Comparison of ENCODE assay signal across 9 cellular contexts in the genomic region with DNA sequence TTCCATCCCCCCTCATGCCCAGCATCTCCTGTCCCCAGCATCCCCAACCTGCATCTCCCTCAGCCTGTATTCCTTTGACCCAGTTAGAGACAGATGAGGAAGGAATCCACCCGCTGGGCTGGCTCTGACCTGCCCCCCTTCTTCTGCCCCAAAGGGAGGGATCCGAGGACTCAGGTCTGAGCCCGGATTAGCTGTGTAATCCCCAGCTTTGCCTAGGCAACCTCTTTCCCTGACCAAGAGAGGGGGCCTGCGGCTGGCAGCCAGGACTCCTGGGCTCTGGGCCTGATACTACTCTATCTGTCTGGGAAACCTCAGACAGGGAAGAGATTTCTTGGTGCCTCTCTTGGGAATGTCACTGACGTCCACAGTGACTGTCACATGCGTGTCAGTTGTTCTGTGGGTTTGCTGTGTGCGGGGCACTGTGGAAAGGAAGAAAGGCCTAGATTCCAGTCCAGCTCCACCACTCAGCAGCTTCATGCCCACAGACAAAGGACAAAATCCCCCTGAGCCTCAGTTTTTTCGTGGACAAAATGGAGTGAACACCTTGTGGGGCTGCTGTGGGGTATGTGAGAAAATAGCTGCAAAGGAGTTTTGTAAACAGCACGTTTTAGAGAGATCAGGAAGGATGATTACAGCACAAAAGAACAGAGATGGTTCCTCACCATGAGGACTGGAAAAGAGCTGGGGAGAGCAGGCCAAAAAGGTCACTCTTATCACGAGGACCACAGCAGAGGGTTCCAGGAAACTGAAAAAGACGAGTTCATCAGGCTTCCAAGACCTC. TPM values are rescaled to one million over a fixed set of nuclear protein-coding genes. Genes with fewer than 3 reads are reported as not detected.
DNase-seq lines count a peak whose midpoint lies in the region; ATAC-seq, FAIRE-seq and TF ChIP-seq lines count a peak whose summit lies in the region.
"Had no signal": no experiment of that assay in that cellular context is flagged by ENCODE, and none has a peak within 500 bp of the region (broad histone marks: within the 10 kb centered on the region; RNA-seq: fewer than 3 reads in every experiment).

No MANE protein-coding gene starts in this region.

- H3K4ac ChIP-seq in H1 (replicated peaks; ENCODE audit: insufficient read length, low read depth, low read length): no peak overlapping the region
- no peak overlapping the region for H3K4ac ChIP-seq in trophoblast cell (ENCODE audit: low read depth, low read length)

- H3K18ac ChIP-seq in H1 (ENCODE audit: extremely low read depth, low read length) (no peak overlapping the region; the same call in 1 of the 2 replicates), trophoblast cell (ENCODE audit: low read length) (no peak overlapping the region)

- H3K79me1 ChIP-seq in H1 (ENCODE audit: low read depth, low read length): no peaks in the 10 kb centered on the region
- peaks cover 6% of the 10 kb centered on the region for H3K79me1 ChIP-seq in trophoblast cell (ENCODE audit: low read length)

- POLR2A ChIA-PET in H1 (lab: Charles Lee; ENCODE audit: partially characterized antibody): interaction anchor here (0.7 to 2.8 kb wide), 7 partner anchors 10 to 28 kb away, joined by 3 to 25 read pairs (median 5); partner anchors contain the start of gene GSTP1

- no peak for TF ChIP-seq CTCF in GM23338 (conservative IDR thresholded peaks at IDR 0.05; ENCODE audit: low read depth in 2 of 2)
- no peak for TF ChIP-seq CTCF in H1 (IDR thresholded peaks at IDR 0.05; ENCODE audit: control extremely low read depth in 1 of 3, insufficient read depth in 1 of 3, low read depth in 1 of 3, low read length in 3 of 3)

- 0 out of 2 replicates have a peak, but pooled peaks cover 6% of the 10 kb centered on the region for H3F3A ChIP-seq in GM23338 (replicated peaks; ENCODE audit: low read depth)

- FAIRE-seq in H1 (lab: Jason Lieb, UNC): no peak

- H4K91ac ChIP-seq in H1 (replicated peaks; ENCODE audit: insufficient read length, low read length) (no peak overlapping the region), trophoblast cell (ENCODE audit: low read depth, low read length) (no peak overlapping the region)

- H3K27ac ChIP-seq in GM23338 (ENCODE audit: low read depth) (no peak overlapping the region), H1 (ENCODE audit: low read depth, low read length) (no peak overlapping the region), trophoblast cell (ENCODE audit: low read depth, low read length) (no peak overlapping the region)

- ATAC-seq in GM23338: peak; percentile 33
- ATAC-seq in GM21528 (IDR thresholded peaks at IDR 0.05; ENCODE audit: low FRiP score, unreplicated experiment): no peak

- TF ChIP-seq RAD21 in H1 (IDR thresholded peaks at IDR 0.05 in 1 of 2, conservative IDR thresholded peaks at IDR 0.05 in 1 of 2; ENCODE audit: low read depth in 2 of 2, low read length in 2 of 2): no peak

- no peak for TF ChIP-seq POLR2A in H1 (IDR thresholded peaks at IDR 0.05; ENCODE audit: control extremely low read depth in 1 of 2, low read depth in 2 of 2, low read length in 2 of 2)

- no peak overlapping the region for H4K12ac ChIP-seq in trophoblast cell (ENCODE audit: low read depth, low read length)

- peaks cover 27% of the 10 kb centered on the region for H3K4me1 ChIP-seq in GM23338 (ENCODE audit: insufficient read depth)
- H3K4me1 ChIP-seq in H1 (replicated peaks in 1 of 4; ENCODE audit: control insufficient read depth in 3 of 4, insufficient read depth in 4 of 4, low read length in 3 of 4): peaks cover 5 to 27% (median 17%) of the 10 kb centered on the region in 4 experiments; a peak in 6 of 7 replicates
- peaks cover 8 to 11% of the 10 kb centered on the region in 2 experiments for H3K4me1 ChIP-seq in trophoblast cell (ENCODE audit: control insufficient read depth in 1 of 2, insufficient read depth in 2 of 2, low read length in 2 of 2)

- H3K27ac Mint-ChIP-seq in GM23338: no peak overlapping the region

- H3K9me3 Mint-ChIP-seq in GM23338: peaks cover 4% of the 10 kb centered on the region; the same call in 2 of the 3 replicates

- H2BK20ac ChIP-seq in H1 (ENCODE audit: low read length): 0 out of 2 replicates have a peak overlapping the region, but pooled peaks have one; percentile 23

- no peaks in the 10 kb centered on the region for H3K36me3 ChIP-seq in GM23338 (ENCODE audit: insufficient read depth)
- peaks cover 1 to 7% (median 4%) of the 10 kb centered on the region in 4 experiments; a peak in 6 of 8 replicates for H3K36me3 ChIP-seq in H1 (ENCODE audit: control insufficient read depth in 2 of 4, insufficient read depth in 4 of 4, low read length in 3 of 4)
- peaks cover 13 to 16% of the 10 kb centered on the region in 2 experiments for H3K36me3 ChIP-seq in trophoblast cell (ENCODE audit: control insufficient read depth in 1 of 2, insufficient read depth in 2 of 2, low read length in 2 of 2)

- TF ChIP-seq EP300 in H1 (IDR thresholded peaks at IDR 0.05; ENCODE audit: borderline replicate concordance in 1 of 2, low read depth in 2 of 2, low read length in 2 of 2): no peak

- H2BK12ac ChIP-seq in H1 (ENCODE audit: low read depth, low read length) (0 out of 2 replicates have a peak overlapping the region, but pooled peaks have one; percentile 94), trophoblast cell (ENCODE audit: low read length) (no peak overlapping the region)

- H3K4me3 ChIP-seq in GM23338: no peak overlapping the region
- no peak overlapping the region for H3K4me3 ChIP-seq in H1 (ENCODE audit: extremely low read depth in 1 of 4, insufficient read depth in 2 of 4, low read depth in 3 of 4, low read length in 4 of 4)
- no peak overlapping the region for H3K4me3 ChIP-seq in trophoblast cell (ENCODE audit: low read depth, low read length)

- H2BK120ac ChIP-seq in H1 (replicated peaks; ENCODE audit: low read depth, low read length) (no peak overlapping the region), trophoblast cell (ENCODE audit: insufficient read depth, low read length, poor library complexity) (no peak overlapping the region)

- peaks cover 9% of the 10 kb centered on the region; the same call in 1 of the 2 replicates for H3K79me2 ChIP-seq in GM23338 (replicated peaks; ENCODE audit: insufficient read depth)
- peaks cover 0 to 8% of the 10 kb centered on the region in 2 experiments; a peak in 1 of 4 replicates for H3K79me2 ChIP-seq in H1 (ENCODE audit: control insufficient read depth in 1 of 2, insufficient read depth in 2 of 2, low read length in 2 of 2)
- peaks cover 3% of the 10 kb centered on the region for H3K79me2 ChIP-seq in trophoblast cell (ENCODE audit: control insufficient read depth, insufficient read depth, low read length, poor library complexity)

- no peak overlapping the region for H3K56ac ChIP-seq in H1 (replicated peaks; ENCODE audit: insufficient read length, low read depth, low read length)

- H3K14ac ChIP-seq in H1 (ENCODE audit: insufficient read length) (no peak overlapping the region), trophoblast cell (ENCODE audit: low read length) (no peak overlapping the region)

- CTCF ChIA-PET in H1 (lab: Charles Lee; ENCODE audit: partially characterized antibody): interaction anchor here (0.5 to 1.6 kb wide), 10 partner anchors 9 to 204 kb away, joined by 3 to 15 read pairs (median 4); partner anchors contain the start of genes GSTP1 and PPP1CA

- no peak overlapping the region for H2AFZ ChIP-seq in GM23338
- H2AFZ ChIP-seq in H1 (ENCODE audit: low read length): no peak overlapping the region
- H2AFZ ChIP-seq in trophoblast cell (ENCODE audit: insufficient read depth, low read length, poor library complexity): no peak overlapping the region

- H3K4me3 Mint-ChIP-seq in GM23338: peak overlapping the region; percentile 91

- DNase-seq in GM23338 (ENCODE audit: low spot score) (no peak), OCI-M1 (lab: John Stamatoyannopoulos, UW) (peak; percentile 42), H1 (ENCODE audit: low read depth in 1 of 2, low spot score in 2 of 2) (no peak), trophoblast cell (no peak), NCI-H2227 treated with DMSO at 0.1 percent for 48 hours (lab: John Stamatoyannopoulos, UW) (no peak), LoVo (ENCODE audit: low spot score) (no peak)
- DNase-seq: NCI-H526 had no signal

- H3K27me3 ChIP-seq in GM23338 (ENCODE audit: insufficient read depth): no peaks in the 10 kb centered on the region
- peaks cover 0 to 4% (median 0%) of the 10 kb centered on the region in 4 experiments; a peak in 2 of 7 replicates for H3K27me3 ChIP-seq in H1 (replicated peaks in 1 of 4; ENCODE audit: control insufficient read depth in 3 of 4, extremely low read depth in 1 of 4, insufficient read depth in 3 of 4, low read length in 3 of 4)
- H3K27me3 ChIP-seq in trophoblast cell (ENCODE audit: insufficient read depth, low read length): no peaks in the 10 kb centered on the region
- H3K27me3 ChIP-seq: heart left ventricle had no signal

- peaks cover 1% of the 10 kb centered on the region for H3K27me3 Mint-ChIP-seq in GM23338 (ENCODE audit: insufficient read depth, low read depth, poor library complexity)

- H3K9ac ChIP-seq in H1 (replicated peaks in 1 of 4; ENCODE audit: extremely low read depth in 1 of 4, low read depth in 3 of 4, low read length in 3 of 4): no peak overlapping the region
- H3K9ac ChIP-seq in trophoblast cell (ENCODE audit: low read length): no peak overlapping the region

- no peak overlapping the region for H4K5ac ChIP-seq in H1 (ENCODE audit: insufficient read length, low read depth, low read length)

- H3K4me1 Mint-ChIP-seq in GM23338: peaks cover 21% of the 10 kb centered on the region

- H4K8ac ChIP-seq in H1 (ENCODE audit: extremely low read depth, insufficient read depth, low read length) (no peak overlapping the region), trophoblast cell (ENCODE audit: low read depth, low read length) (peak overlapping the region; percentile 39)

- H2BK5ac ChIP-seq in H1 (ENCODE audit: low read depth, low read length): no peak overlapping the region
- H2BK5ac ChIP-seq in trophoblast cell (ENCODE audit: low read depth, low read length, poor library complexity): no peak overlapping the region

- H4K20me1 ChIP-seq in GM23338 (replicated peaks; ENCODE audit: insufficient read depth) (no peaks in the 10 kb centered on the region), H1 (replicated peaks in 1 of 2; ENCODE audit: control insufficient read depth in 1 of 2, insufficient read depth in 2 of 2, low read length in 2 of 2) (peaks cover 0 to 2% of the 10 kb centered on the region in 2 experiments)

- H3K9me2 ChIP-seq in GM23338 (ENCODE audit: insufficient read depth): no peaks in the 10 kb centered on the region

- 86% methylated on average over 11 of the region's 11 CpGs; no CpG with 5 or more reads in 1 of the 2 experiments for WGBS in H1 (ENCODE audit: extremely low coverage in 1 of 2, insufficient coverage in 1 of 2, insufficient read length in 1 of 2, insufficient replicate concordance in 2 of 2, low coverage in 1 of 2, low lambda C conversion rate in 2 of 2, missing lambda C conversion rate in 1 of 2), 2 experiments
- WGBS in trophoblast cell (ENCODE audit: extremely low coverage, insufficient coverage, insufficient read length): no CpG with 5 or more reads among the region's 11 CpGs

- no peaks in the 10 kb centered on the region for H3K9me3 ChIP-seq in H1 (ENCODE audit: insufficient read depth in 2 of 2, low read depth in 1 of 2, low read length in 1 of 2)
- peaks cover 3% of the 10 kb centered on the region for H3K9me3 ChIP-seq in trophoblast cell (ENCODE audit: insufficient read depth, low read depth, low read length)
- H3K9me3 ChIP-seq: heart left ventricle had no signal

- H3K23ac ChIP-seq in H1 (ENCODE audit: insufficient read length) (no peak overlapping the region), trophoblast cell (ENCODE audit: low read length) (no peak overlapping the region)

- H2AK5ac ChIP-seq in H1 (ENCODE audit: low read depth, low read length) (0 out of 2 replicates have a peak overlapping the region, but pooled peaks have one; percentile 58), trophoblast cell (ENCODE audit: low read length) (no peak overlapping the region)

- H3K36me3 Mint-ChIP-seq in GM23338 (ENCODE audit: low read depth): peaks cover 18% of the 10 kb centered on the region

- H2BK15ac ChIP-seq in H1 (ENCODE audit: low read length): peak overlapping the region; percentile 92; the same call in 1 of the 2 replicates

- H3K4me2 ChIP-seq in GM23338 (peak overlapping the region; percentile 93), H1 (ENCODE audit: insufficient read depth in 1 of 2, low read depth in 2 of 2, low read length in 2 of 2) (peak overlapping the region; percentile 9 to 64; a peak in 3 of 4 replicates), trophoblast cell (ENCODE audit: low read length) (no peak overlapping the region)

- H3K23me2 ChIP-seq in H1 (ENCODE audit: low read depth, low read length): peaks cover 9% of the 10 kb centered on the region; the same call in 1 of the 2 replicates

RNA-seq across cellular contexts. Expression of gene NDUFV1, which starts 1.3 kb away (rescaled TPM):
- 202 and 241 TPM in 2 replicates for total RNA-seq in GM23338 (2014; rRNA removed; shearing (Covaris generic))
- polyA plus RNA-seq in GM23338 (2016; fragmentation: Nextera tagmentation; extraction: Ambion mirVana): 98.6 and 104 TPM in 2 replicates
- 131 TPM in 2 replicates for total RNA-seq in H1 (2021; fragmentation: NEBNext Ultra II Directional; extraction: Animal tissue kit (Norgen Biotek cat#: 25700))
- 125 and 192 TPM in 2 replicates for polyA plus RNA-seq in H1 (2011; rRNA removed)
- polyA plus RNA-seq in H1 (2011; cell fraction: cytosol; rRNA removed): 152 TPM
- 304 TPM for polyA plus RNA-seq in H1 (2011; cell fraction: nucleus; rRNA removed)
- polyA plus RNA-seq in H1 (2012, experiment 1 of 2): 89.8 to 192 TPM (median 174 TPM) in 4 replicates
- 101 TPM for polyA plus RNA-seq in H1 (2012, experiment 2 of 2)
- 72.0 TPM for polyA plus RNA-seq in H1 (2013, experiment 1 of 2)
- 62.7 TPM for polyA plus RNA-seq in H1 (2013, experiment 2 of 2)
- 60.2 and 75.0 TPM in 2 replicates for polyA minus RNA-seq in H1 (2011; rRNA and poly(A)+ RNA removed)
- 98.5 TPM for polyA minus RNA-seq in H1 (2011; cell fraction: cytosol; rRNA and poly(A)+ RNA removed)
- 80.7 TPM for polyA minus RNA-seq in H1 (2011; cell fraction: nucleus; rRNA and poly(A)+ RNA removed)
- 61.7 and 64.8 TPM in 2 replicates for polyA plus RNA-seq in trophoblast cell (2013)

RNA-seq across cellular contexts. Expression of gene GSTP1, which starts 21.8 kb away (rescaled TPM):
- total RNA-seq in GM23338 (2014; rRNA removed; shearing (Covaris generic)): 1,021 and 1,776 TPM in 2 replicates
- polyA plus RNA-seq in GM23338 (2016; fragmentation: Nextera tagmentation; extraction: Ambion mirVana): 1,881 and 1,914 TPM in 2 replicates
- 1,454 and 1,516 TPM in 2 replicates for total RNA-seq in H1 (2021; fragmentation: NEBNext Ultra II Directional; extraction: Animal tissue kit (Norgen Biotek cat#: 25700))
- polyA plus RNA-seq in H1 (2011; rRNA removed): 3,329 and 3,697 TPM in 2 replicates
- polyA plus RNA-seq in H1 (2011; cell fraction: cytosol; rRNA removed): 2,378 TPM
- 2,569 TPM for polyA plus RNA-seq in H1 (2011; cell fraction: nucleus; rRNA removed)
- 1,993 to 2,737 TPM (median 2,451 TPM) in 4 replicates for polyA plus RNA-seq in H1 (2012, experiment 1 of 2)
- polyA plus RNA-seq in H1 (2012, experiment 2 of 2): 3,069 TPM
- polyA plus RNA-seq in H1 (2013, experiment 1 of 2): 1,370 TPM
- polyA plus RNA-seq in H1 (2013, experiment 2 of 2): 1,386 TPM
- 842 and 1,024 TPM in 2 replicates for polyA minus RNA-seq in H1 (2011; rRNA and poly(A)+ RNA removed)
- polyA minus RNA-seq in H1 (2011; cell fraction: cytosol; rRNA and poly(A)+ RNA removed): 714 TPM
- polyA minus RNA-seq in H1 (2011; cell fraction: nucleus; rRNA and poly(A)+ RNA removed): 749 TPM
- 1,111 and 1,164 TPM in 2 replicates for polyA plus RNA-seq in trophoblast cell (2013)

RNA-seq across cellular contexts. Expression of gene NUDT8, which starts 24.3 kb away (rescaled TPM):
- 5.0 and 6.6 TPM in 2 replicates for total RNA-seq in GM23338 (2014; rRNA removed; shearing (Covaris generic))
- 15.1 and 16.4 TPM in 2 replicates for polyA plus RNA-seq in GM23338 (2016; fragmentation: Nextera tagmentation; extraction: Ambion mirVana)
- 8.3 and 8.9 TPM in 2 replicates for total RNA-seq in H1 (2021; fragmentation: NEBNext Ultra II Directional; extraction: Animal tissue kit (Norgen Biotek cat#: 25700))
- 7.2 and 11.0 TPM in 2 replicates for polyA plus RNA-seq in H1 (2011; rRNA removed)
- 6.0 TPM for polyA plus RNA-seq in H1 (2011; cell fraction: cytosol; rRNA removed)
- 11.8 TPM for polyA plus RNA-seq in H1 (2011; cell fraction: nucleus; rRNA removed)
- polyA plus RNA-seq in H1 (2012, experiment 1 of 2): 4.1 to 12.0 TPM (median 10.6 TPM) in 4 replicates
- polyA plus RNA-seq in H1 (2012, experiment 2 of 2): 8.1 TPM
- polyA plus RNA-seq in H1 (2013, experiment 1 of 2): 4.7 TPM
- polyA plus RNA-seq in H1 (2013, experiment 2 of 2): 4.5 TPM
- polyA minus RNA-seq in H1 (2011; rRNA and poly(A)+ RNA removed): 1.5 and 1.6 TPM in 2 replicates
- polyA minus RNA-seq in H1 (2011; cell fraction: cytosol; rRNA and poly(A)+ RNA removed): 2.3 TPM
- 6.0 TPM for polyA minus RNA-seq in H1 (2011; cell fraction: nucleus; rRNA and poly(A)+ RNA removed)
- 7.4 and 7.6 TPM in 2 replicates for polyA plus RNA-seq in trophoblast cell (2013)

RNA-seq across cellular contexts. Expression of gene TBX10, which starts 34.1 kb away (rescaled TPM):
- 0.10 TPM in 1 of 2 replicates, not detected in the other for total RNA-seq in GM23338 (2014; rRNA removed; shearing (Covaris generic))
- polyA plus RNA-seq in GM23338 (2016; fragmentation: Nextera tagmentation; extraction: Ambion mirVana): not detected in 2 replicates
- total RNA-seq in H1 (2021; fragmentation: NEBNext Ultra II Directional; extraction: Animal tissue kit (Norgen Biotek cat#: 25700)): not detected in 2 replicates
- 0.09 and 0.17 TPM in 2 replicates for polyA plus RNA-seq in H1 (2011; rRNA removed)
- polyA plus RNA-seq in H1 (2011; cell fraction: cytosol; rRNA removed): not detected
- not detected for polyA plus RNA-seq in H1 (2011; cell fraction: nucleus; rRNA removed)
- polyA plus RNA-seq in H1 (2012, experiment 1 of 2): 0.34 to 0.86 TPM (median 0.56 TPM) in 4 replicates
- 0.25 TPM for polyA plus RNA-seq in H1 (2012, experiment 2 of 2)
- 0.10 TPM for polyA plus RNA-seq in H1 (2013, experiment 1 of 2)
- polyA plus RNA-seq in H1 (2013, experiment 2 of 2): 0.07 TPM
- 0.16 TPM in 1 of 2 replicates, not detected in the other for polyA minus RNA-seq in H1 (2011; rRNA and poly(A)+ RNA removed)
- not detected for polyA minus RNA-seq in H1 (2011; cell fraction: cytosol; rRNA and poly(A)+ RNA removed)
- not detected for polyA minus RNA-seq in H1 (2011; cell fraction: nucleus; rRNA and poly(A)+ RNA removed)
- polyA plus RNA-seq in trophoblast cell (2013): not detected in 2 replicates

RNA-seq across cellular contexts. Expression of gene ACY3, which starts 45.1 kb away (rescaled TPM):
- total RNA-seq in GM23338 (2014; rRNA removed; shearing (Covaris generic)): 0.31 and 0.87 TPM in 2 replicates
- not detected in 2 replicates for polyA plus RNA-seq in GM23338 (2016; fragmentation: Nextera tagmentation; extraction: Ambion mirVana)
- total RNA-seq in H1 (2021; fragmentation: NEBNext Ultra II Directional; extraction: Animal tissue kit (Norgen Biotek cat#: 25700)): not detected in 2 replicates
- 0.08 and 0.24 TPM in 2 replicates for polyA plus RNA-seq in H1 (2011; rRNA removed)
- polyA plus RNA-seq in H1 (2011; cell fraction: cytosol; rRNA removed): 0.09 TPM
- polyA plus RNA-seq in H1 (2011; cell fraction: nucleus; rRNA removed): 0.14 TPM
- polyA plus RNA-seq in H1 (2012, experiment 1 of 2): 0.20 TPM in 1 of 4 replicates, not detected in the others
- polyA plus RNA-seq in H1 (2012, experiment 2 of 2): not detected
- polyA plus RNA-seq in H1 (2013, experiment 1 of 2): 0.06 TPM
- polyA plus RNA-seq in H1 (2013, experiment 2 of 2): not detected
- not detected in 2 replicates for polyA minus RNA-seq in H1 (2011; rRNA and poly(A)+ RNA removed)
- polyA minus RNA-seq in H1 (2011; cell fraction: cytosol; rRNA and poly(A)+ RNA removed): not detected
- polyA minus RNA-seq in H1 (2011; cell fraction: nucleus; rRNA and poly(A)+ RNA removed): not detected
- not detected in 2 replicates for polyA plus RNA-seq in trophoblast cell (2013)
- total RNA-seq: heart left ventricle had no signal
- polyA plus RNA-seq: heart left ventricle had no signal
